2 cellular contexts compared by ENCODE assay signal in the genomic region with DNA sequence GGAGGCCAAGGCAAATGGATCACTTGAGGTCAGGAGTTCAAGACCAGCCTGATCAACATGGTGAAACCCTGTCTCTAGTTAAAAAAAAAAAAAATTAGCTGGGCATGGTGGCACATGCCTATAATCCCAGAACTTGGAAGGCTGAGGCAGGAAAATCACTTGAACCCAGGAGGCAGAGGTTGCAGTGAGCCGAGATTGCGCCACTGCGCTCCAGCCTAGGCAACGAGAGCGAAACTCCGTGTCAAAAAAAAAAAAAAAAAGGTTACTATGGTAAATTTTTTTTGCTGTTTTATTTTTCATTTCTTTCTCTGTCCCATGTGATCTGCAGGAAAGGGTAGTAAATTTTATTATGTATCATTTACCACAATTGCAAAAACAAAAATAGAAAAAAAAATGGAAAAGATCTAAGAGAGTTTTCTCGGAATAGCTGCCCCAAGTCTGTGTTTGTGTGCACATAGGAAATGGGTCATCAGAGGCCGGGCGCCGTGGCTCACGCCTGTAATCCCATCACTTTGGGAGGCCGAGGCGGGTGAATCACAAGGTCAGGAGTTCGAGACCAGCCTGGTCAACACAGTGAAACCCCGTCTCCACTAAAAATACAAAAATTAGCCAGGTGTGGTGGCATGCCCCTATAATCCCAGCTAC. TPM values are rescaled to one million over a fixed set of nuclear protein-coding genes. Genes with fewer than 3 reads are reported as not detected.
"Had no signal": no experiment of that assay in that cellular context is flagged by ENCODE, and none has a peak within 500 bp of the region (broad histone marks: within the 10 kb centered on the region; RNA-seq: fewer than 3 reads in every experiment).

No MANE protein-coding gene starts in this region.

RNA-seq across cellular contexts. Expression of a gene that starts 58.6 kb away (rescaled TPM):
- total RNA-seq: activated T-helper 2 cell treated with anti-CD3 and anti-CD28 coated beads, Interferon-gamma antibody, Interleukin-2, Interleukin-4, amounts not matched to agents 10 μg/mL and 5 μg/mL and 100 μg/mL, durations not matched to agents 14 hours and 24 hours and 36 hours; bronchial epithelial cell had no signal
